In genomic region chr1:17137441-17137840, GRCh38 we compare ENCODE assay signal across 23 cellular contexts. TPM values are rescaled to one million over a fixed set of nuclear protein-coding genes. Genes with fewer than 3 reads are reported as not detected.
"Had no signal": no experiment of that assay in that cellular context is flagged by ENCODE, and none has a peak within 500 bp of the region (broad histone marks: within the 10 kb centered on the region; RNA-seq: fewer than 3 reads in every experiment).

No MANE protein-coding gene starts in this region.

- H3K27me3 ChIP-seq: MG63, SJCRH30 had no signal

- H3K27ac ChIP-seq: RWPE1, SJCRH30 had no signal

- DNase-seq: IMR-90, Karpas-422, KG1, NCI-H1092, NCI-H1105 treated with DMSO at 0.1 percent for 48 hours, NCI-H1436, NCI-H187, NCI-H2029, NCI-H2081 treated with DMSO at 0.1 percent for 48 hours, NCI-H2171, NCI-H226, NCI-H446, NCI-H510A, NCI-H524 treated with DMSO at 0.1 percent for 48 hours, NCI-H69, NCI-H774, SHP77 treated with DMSO at 0.1 percent for 48 hours, SJCRH30 had no signal

- FAIRE-seq: HepG2 had no signal

- H3K9me3 ChIP-seq: MG63, SJCRH30 had no signal

- ATAC-seq: HepG2, SK-N-SH treated with all-trans-retinoic acid at 6 μM for 48 hours had no signal

- H3K36me3 ChIP-seq: MG63, SJCRH30 had no signal

- H3K4me3 ChIP-seq: MG63, SJCRH30 had no signal

RNA-seq across cellular contexts. Expression of gene PADI2, which starts 18.2 kb away (rescaled TPM):
- total RNA-seq: HepG2, HT1080, IMR-90 had no signal
- polyA plus RNA-seq: HepG2, IMR-90 had no signal
